In genomic region chr9:113275147-113276131, GRCh38 we compare ENCODE assay signal across 8 cellular contexts. TPM values are rescaled to one million over a fixed set of nuclear protein-coding genes. Genes with fewer than 3 reads are reported as not detected.
DNase-seq lines count a peak whose midpoint lies in the region; ATAC-seq and TF ChIP-seq lines count a peak whose summit lies in the region.

CDC26 (minus strand) TSS chr9:113275572; CDS start chr9:113272507, 3,065 bp downstream.
PRPF4 (plus strand) TSS chr9:113275658; CDS start chr9:113275744, 86 bp downstream.

- ATAC-seq in GM19372 (IDR thresholded peaks at IDR 0.05; ENCODE audit: low read depth, unreplicated experiment) (peak; percentile 98), HG03521 (IDR thresholded peaks at IDR 0.05; ENCODE audit: unreplicated experiment) (peak; percentile 99), left lung (peak; percentile 96)

- no peak within 1 kb of the TSS for H3K4me3 Mint-ChIP-seq in activated CD4-positive, alpha-beta T cell treated with anti-CD3 and anti-CD28 coated beads, Interleukin-2, amount 10 ng/mL, durations not matched to agents 7 days and 5 days

- no peak for TF ChIP-seq CTCF in C4-2B (conservative IDR thresholded peaks at IDR 0.05)
- TF ChIP-seq CTCF in left lung (IDR thresholded peaks at IDR 0.05): no peak

- H3K27me3 Mint-ChIP-seq in activated CD4-positive, alpha-beta T cell treated with anti-CD3 and anti-CD28 coated beads, Interleukin-2, amount 10 ng/mL, durations not matched to agents 7 days and 5 days: no peaks in the 10 kb centered on the region

- H3K4me1 ChIP-seq in left lung: peaks cover 5 to 33% of the 10 kb centered on the region in 2 donors

- H3K36me3 ChIP-seq in left lung: peaks cover 0 to 65% of the 10 kb centered on the region in 2 donors

- H3K4me3 ChIP-seq in left lung: peak within 1 kb of the TSS; percentile 76 to 78

- DNase-seq in NCI-H69 (lab: John Stamatoyannopoulos, UW) (peak; percentile 100), dermis blood vessel endothelial cell (peak; percentile 100), left lung (peak; percentile 97 to 98)
- peak; percentile 97 for DNase-seq in activated CD4-positive, alpha-beta T cell treated with anti-CD3 and anti-CD28 coated beads, Interleukin-2, amount 10 ng/mL, durations not matched to agents 7 days and 5 days
- peak; percentile 91 to 95 for DNase-seq in stimulated activated CD4-positive, alpha-beta T cell treated with anti-CD3 and anti-CD28 coated beads, Interleukin-2, amount 100 ng/mL, for 48 hours

- intact Hi-C loops in left lung (cut with DNase I): no loop called here

- CTCF ChIA-PET in activated CD4-positive, alpha-beta T cell treated with anti-CD3 and anti-CD28 coated beads, Interleukin-2, amount 10 ng/mL, durations not matched to agents 7 days and 5 days (lab: Charles Lee): interaction anchor here (0.6 to 2.4 kb wide), 18 partner anchors 11 to 1644 kb away, joined by 3 to 11 read pairs (median 4); partner anchors contain the start of genes ALAD, BSPRY, C9orf43 and DNAJC25

- POLR2A ChIA-PET in activated CD4-positive, alpha-beta T cell treated with anti-CD3 and anti-CD28 coated beads, Interleukin-2, amount 10 ng/mL, durations not matched to agents 7 days and 5 days (lab: Charles Lee): interaction anchor here (0.6 kb wide), 2 partner anchors 22 to 130 kb away, joined by 3 to 6 read pairs; no protein-coding TSS in a partner anchor

- H3K27ac Mint-ChIP-seq in activated CD4-positive, alpha-beta T cell treated with anti-CD3 and anti-CD28 coated beads, Interleukin-2, amount 10 ng/mL, durations not matched to agents 7 days and 5 days: no peak within 1 kb of the TSS

- H3K9me3 Mint-ChIP-seq in activated CD4-positive, alpha-beta T cell treated with anti-CD3 and anti-CD28 coated beads, Interleukin-2, amount 10 ng/mL, durations not matched to agents 7 days and 5 days: no peaks in the 10 kb centered on the region

- no peaks in the 10 kb centered on the region for H3K27me3 ChIP-seq in left lung

- peaks cover 36% of the 10 kb centered on the region for H3K36me3 Mint-ChIP-seq in activated CD4-positive, alpha-beta T cell treated with anti-CD3 and anti-CD28 coated beads, Interleukin-2, amount 10 ng/mL, durations not matched to agents 7 days and 5 days (ENCODE audit: low read depth)

- H3K9me3 ChIP-seq in left lung: no peaks in the 10 kb centered on the region

- H3K27ac ChIP-seq in C4-2B: peak within 1 kb of the TSS; percentile 88
- H3K27ac ChIP-seq in left lung: peak within 1 kb of the TSS; percentile 90 to 92

- H3K4me1 Mint-ChIP-seq in activated CD4-positive, alpha-beta T cell treated with anti-CD3 and anti-CD28 coated beads, Interleukin-2, amount 10 ng/mL, durations not matched to agents 7 days and 5 days: peaks cover 37% of the 10 kb centered on the region

RNA-seq across cellular contexts. Expression of gene CDC26, which starts in this region (rescaled TPM):
- 10 to 100 TPM; 28.8 to 31.0 TPM for total RNA-seq in activated CD4-positive, alpha-beta T cell treated with anti-CD3 and anti-CD28 coated beads, Interleukin-2, amount 10 ng/mL, durations not matched to agents 7 days and 5 days
- 52.1 and 67.9 TPM in 2 replicates for total RNA-seq in dermis blood vessel endothelial cell
- 10 to 100 TPM; 27.8 to 32.7 TPM for total RNA-seq in left lung

RNA-seq across cellular contexts. Expression of gene PRPF4, which starts in this region (rescaled TPM):
- 10 to 100 TPM; 30.6 to 32.4 TPM for total RNA-seq in activated CD4-positive, alpha-beta T cell treated with anti-CD3 and anti-CD28 coated beads, Interleukin-2, amount 10 ng/mL, durations not matched to agents 7 days and 5 days
- total RNA-seq in dermis blood vessel endothelial cell (25.0 and 33.6 TPM in 2 replicates), left lung (10 to 100 TPM; 16.6 to 22.4 TPM)

Comparison
In these comparisons a context has a peak if more than half of its experiments do, and no peak if none do; other contexts are left out.
1. Peak in every context shown above with its lines: DNase-seq, ATAC-seq, H3K4me3 ChIP-seq and H3K27ac ChIP-seq.